Comparison of ENCODE assay signal across 9 cellular contexts in the genomic region with DNA sequence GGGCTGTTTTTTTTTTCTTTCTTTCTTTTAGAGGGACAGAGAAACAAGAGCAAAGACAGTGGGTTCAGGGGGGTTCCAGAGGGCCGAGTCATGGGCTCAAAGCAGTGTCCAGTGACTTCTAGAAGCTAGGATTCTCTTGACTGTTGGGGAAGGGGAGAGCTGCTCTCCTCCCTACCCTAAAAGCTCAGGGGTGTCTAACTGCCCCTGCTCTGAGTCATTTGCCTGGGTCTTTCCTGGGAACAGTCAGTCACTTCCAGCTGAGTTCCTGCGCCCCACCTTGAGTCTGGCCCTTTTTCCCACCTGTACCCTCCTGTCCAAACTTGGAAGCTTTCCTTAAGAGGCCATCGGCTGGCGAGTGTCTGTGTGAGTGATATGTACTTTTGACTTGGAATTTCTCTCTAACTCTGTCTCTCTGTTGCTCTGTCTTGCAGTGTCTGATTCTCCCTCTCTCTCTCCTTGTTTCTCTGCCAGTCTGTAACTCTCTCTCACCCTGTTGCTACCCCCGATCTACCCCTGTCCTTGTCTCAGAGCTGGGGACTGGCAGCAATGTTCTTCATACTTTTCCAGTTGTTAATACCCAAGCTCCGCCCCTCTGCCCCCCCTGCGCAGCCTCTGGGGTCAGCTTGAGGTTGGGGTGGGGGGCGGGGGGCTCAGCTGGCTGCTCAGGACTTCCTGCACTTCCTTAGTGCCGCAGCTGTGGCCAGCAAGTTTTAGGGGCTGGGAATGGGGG. TPM values are rescaled to one million over a fixed set of nuclear protein-coding genes. Genes with fewer than 3 reads are reported as not detected.
DNase-seq lines count a peak whose midpoint lies in the region; ATAC-seq and TF ChIP-seq lines count a peak whose summit lies in the region.
"Had no signal": no experiment of that assay in that cellular context is flagged by ENCODE, and none has a peak within 500 bp of the region (broad histone marks: within the 10 kb centered on the region; RNA-seq: fewer than 3 reads in every experiment).

No MANE protein-coding gene starts in this region.

- intact Hi-C loops in lower leg skin (cut with DNase I; ENCODE audit: low total_unique reads) = no loop called here

- no peak for DNase-seq in AG04449 (ENCODE audit: low read depth, low spot score)
- DNase-seq in natural killer cell treated with Interleukin-12 subunit alpha and Interleukin-12 subunit beta and Interleukin-15 and Interleukin-18, amount 100 ng/mL, for 72 hours (ENCODE audit: low spot score) = no peak
- DNase-seq in lower leg skin (ENCODE audit: low spot score in 2 of 2) = no peak
- no peak for DNase-seq in stimulated activated CD4-positive, alpha-beta T cell treated with anti-CD3 and anti-CD28 coated beads, Interleukin-2, amount 100 ng/mL, for 24 hours
- no peak for DNase-seq in T-helper 9 cell

- ATAC-seq in natural killer cell treated with Interleukin-12 subunit alpha and Interleukin-12 subunit beta and Interleukin-15 and Interleukin-18, amount 100 ng/mL, for 72 hours = no peak
- no peak for ATAC-seq in GM18505 (IDR thresholded peaks at IDR 0.05; ENCODE audit: unreplicated experiment)

- POLR2A ChIA-PET in AG04449 (lab: Yijun Ruan, JAX) = interaction anchor here (0.6 to 2.3 kb wide), 7 partner anchors 10 to 57 kb away, joined by 3 to 12 read pairs (median 4); a partner anchor contains a TSS

- no peaks in the 10 kb centered on the region for H3K36me3 Mint-ChIP-seq in natural killer cell treated with Interleukin-12 subunit alpha and Interleukin-12 subunit beta and Interleukin-15 and Interleukin-18, amount 100 ng/mL, for 72 hours

- H3K27me3 ChIP-seq in ectodermal cell (ENCODE audit: control insufficient read depth, insufficient read depth, low read length, poor library complexity, severe bottlenecking) = peaks cover 4% of the 10 kb centered on the region

- CTCF ChIA-PET in AG04449 (lab: Yijun Ruan, JAX) = interaction anchor here (0.9 to 6.3 kb wide), 15 partner anchors 12 to 103 kb away, joined by 3 to 153 read pairs (median 7); a partner anchor contains a TSS

- no peak for TF ChIP-seq CTCF in AG04449 (IDR thresholded peaks at IDR 0.05; ENCODE audit: insufficient read depth, low read length, missing control alignments)
- no peak for TF ChIP-seq CTCF in lower leg skin (IDR thresholded peaks at IDR 0.05)

- WGBS in ectodermal cell, 2 experiments = 20 to 39% methylated on average over 9 of the region's 9 CpGs
- WGBS in lower leg skin, 2 donors = 15 to 20% methylated on average over 9 of the region's 9 CpGs

- TF ChIP-seq EP300 in Ishikawa (IDR thresholded peaks at IDR 0.05; ENCODE audit: borderline replicate concordance) = no peak

- peak overlapping the region; percentile 7 to 11 for H3K27ac Mint-ChIP-seq in natural killer cell treated with Interleukin-12 subunit alpha and Interleukin-12 subunit beta and Interleukin-15 and Interleukin-18, amount 100 ng/mL, for 72 hours

- H3K4me3 Mint-ChIP-seq in natural killer cell treated with Interleukin-12 subunit alpha and Interleukin-12 subunit beta and Interleukin-15 and Interleukin-18, amount 100 ng/mL, for 72 hours = peak overlapping the region; percentile 83

- peaks cover 62% of the 10 kb centered on the region for H3K4me1 ChIP-seq in ectodermal cell (ENCODE audit: control insufficient read depth, insufficient read depth, low read length)

- no peaks in the 10 kb centered on the region for H3K9me3 ChIP-seq in ectodermal cell (ENCODE audit: control insufficient read depth, low read length)

- no peaks in the 10 kb centered on the region for H3K36me3 ChIP-seq in ectodermal cell (ENCODE audit: control insufficient read depth, insufficient read depth, low read length)

- peaks cover 58 to 60% of the 10 kb centered on the region in 2 donors for H3K4me1 Mint-ChIP-seq in natural killer cell treated with Interleukin-12 subunit alpha and Interleukin-12 subunit beta and Interleukin-15 and Interleukin-18, amount 100 ng/mL, for 72 hours (ENCODE audit: low read depth in 2 of 2)

- no peak for TF ChIP-seq POLR2A in lower leg skin (IDR thresholded peaks at IDR 0.05)
- TF ChIP-seq POLR2A in GM18505 (IDR thresholded peaks at IDR 0.05; ENCODE audit: borderline replicate concordance, extremely low read depth, insufficient read depth, insufficient read length) = no peak

- H3K27ac ChIP-seq in ectodermal cell (ENCODE audit: insufficient read depth, low read depth, low read length, poor library complexity, severe bottlenecking) = peak overlapping the region; percentile 26

- peaks cover 0 to 6% of the 10 kb centered on the region in 2 donors for H3K27me3 Mint-ChIP-seq in natural killer cell treated with Interleukin-12 subunit alpha and Interleukin-12 subunit beta and Interleukin-15 and Interleukin-18, amount 100 ng/mL, for 72 hours

- peak overlapping the region; percentile 90 for H3K4me3 ChIP-seq in AG04449 (ENCODE audit: low read depth, low read length)
- peak overlapping the region; percentile 18 for H3K4me3 ChIP-seq in ectodermal cell (ENCODE audit: insufficient read depth, low read depth, low read length)
- H3K4me3 ChIP-seq in lower leg skin (ENCODE audit: low read depth, poor library complexity, severe bottlenecking) = no peak overlapping the region

- H3K9me3 Mint-ChIP-seq in natural killer cell treated with Interleukin-12 subunit alpha and Interleukin-12 subunit beta and Interleukin-15 and Interleukin-18, amount 100 ng/mL, for 72 hours = no peaks in the 10 kb centered on the region

- no peak for TF ChIP-seq RAD21 in Ishikawa (IDR thresholded peaks at IDR 0.05; ENCODE audit: low read depth)

TF ChIP-seq in Ishikawa, 13 proteins besides CTCF, POLR2A, EP300 and RAD21:
- TF ChIP-seq ZBTB7A (IDR thresholded peaks at IDR 0.05; ENCODE audit: low read depth) (peak; percentile 73; the same call in 1 of the 2 replicates), NFIC (IDR thresholded peaks at IDR 0.05) (no peak)
TF ChIP-seq in Ishikawa: peak in this region for 1.

RNA-seq across cellular contexts. Expression of a gene that starts 2.4 kb away (rescaled TPM):
- 21.2 TPM for polyA plus RNA-seq in ectodermal cell (2013, experiment 1 of 4)
- 21.8 TPM for polyA plus RNA-seq in ectodermal cell (2013, experiment 2 of 4)
- polyA plus RNA-seq in ectodermal cell (2013, experiment 3 of 4) = 19.3 TPM
- polyA plus RNA-seq in ectodermal cell (2013, experiment 4 of 4) = 22.5 TPM
- 10 to 100 TPM in 1 of 2 donors, 1 to 10 TPM in 1; 4.9 to 10.9 TPM for total RNA-seq in natural killer cell treated with Interleukin-12 subunit alpha and Interleukin-12 subunit beta and Interleukin-15 and Interleukin-18, amount 100 ng/mL, for 72 hours
- 10 to 100 TPM; 28.2 to 56.8 (median 42.6) TPM for total RNA-seq in lower leg skin

RNA-seq across cellular contexts. Expression of a gene that starts 11.0 kb away (rescaled TPM):
- 127 TPM for polyA plus RNA-seq in ectodermal cell (2013, experiment 1 of 4)
- polyA plus RNA-seq in ectodermal cell (2013, experiment 2 of 4) = 128 TPM
- polyA plus RNA-seq in ectodermal cell (2013, experiment 3 of 4) = 95.1 TPM
- polyA plus RNA-seq in ectodermal cell (2013, experiment 4 of 4) = 116 TPM
- total RNA-seq in natural killer cell treated with Interleukin-12 subunit alpha and Interleukin-12 subunit beta and Interleukin-15 and Interleukin-18, amount 100 ng/mL, for 72 hours = 100 to 1,000 TPM in 1 of 2 donors, 10 to 100 TPM in 1; 91.5 to 147 TPM
- 10 to 100 TPM; 47.2 to 88.9 (median 62.9) TPM for total RNA-seq in lower leg skin

RNA-seq across cellular contexts. Expression of a gene that starts 35.2 kb away (rescaled TPM):
- polyA plus RNA-seq in ectodermal cell (2013, experiment 1 of 4) = 4.5 TPM
- 3.7 TPM for polyA plus RNA-seq in ectodermal cell (2013, experiment 2 of 4)
- polyA plus RNA-seq in ectodermal cell (2013, experiment 3 of 4) = 3.8 TPM
- 4.9 TPM for polyA plus RNA-seq in ectodermal cell (2013, experiment 4 of 4)
- 1 to 10 TPM; 1.4 to 5.4 TPM for total RNA-seq in natural killer cell treated with Interleukin-12 subunit alpha and Interleukin-12 subunit beta and Interleukin-15 and Interleukin-18, amount 100 ng/mL, for 72 hours
- 100 to 1,000 TPM; 111 to 194 (median 148) TPM for total RNA-seq in lower leg skin

RNA-seq across cellular contexts. Expression of a gene that starts 50.0 kb away (rescaled TPM):
- polyA plus RNA-seq in ectodermal cell (2013, experiment 1 of 4) = not detected
- not detected for polyA plus RNA-seq in ectodermal cell (2013, experiment 2 of 4)
- not detected for polyA plus RNA-seq in ectodermal cell (2013, experiment 3 of 4)
- polyA plus RNA-seq in ectodermal cell (2013, experiment 4 of 4) = not detected
- total RNA-seq in natural killer cell treated with Interleukin-12 subunit alpha and Interleukin-12 subunit beta and Interleukin-15 and Interleukin-18, amount 100 ng/mL, for 72 hours = under 1 TPM in 1 of 2 donors, not detected in 1; 0.78 TPM
- under 1 TPM in 2 of 4 donors, not detected in 2; 0.21 to 0.45 TPM for total RNA-seq in lower leg skin
- total RNA-seq: NCI-H460 had no signal

RNA-seq across cellular contexts. Expression of a gene that starts 56.6 kb away (rescaled TPM):
- polyA plus RNA-seq in ectodermal cell (2013, experiment 1 of 4) = 173 TPM
- polyA plus RNA-seq in ectodermal cell (2013, experiment 2 of 4) = 164 TPM
- polyA plus RNA-seq in ectodermal cell (2013, experiment 3 of 4) = 142 TPM
- polyA plus RNA-seq in ectodermal cell (2013, experiment 4 of 4) = 162 TPM
- 100 to 1,000 TPM in 1 of 2 donors, 10 to 100 TPM in 1; 79.8 to 102 TPM for total RNA-seq in natural killer cell treated with Interleukin-12 subunit alpha and Interleukin-12 subunit beta and Interleukin-15 and Interleukin-18, amount 100 ng/mL, for 72 hours
- total RNA-seq in lower leg skin = 100 to 1,000 TPM in 1 of 4 donors, 10 to 100 TPM in 3; 70.6 to 117 (median 82.4) TPM

Comparison
In these comparisons a context has a peak if more than half of its experiments do, and no peak if none do; other contexts are left out.
1. RNA of a gene that starts 35.2 kb away (total RNA-seq): 111 to 194 TPM in lower leg skin; 1.4 to 5.4 TPM in natural killer cell treated with Interleukin-12 subunit alpha and Interleukin-12 subunit beta and Interleukin-15 and Interleukin-18, amount 100 ng/mL, for 72 hours; every median in the first group is over 10 times any median in the second.